Comparison of ENCODE assay signal across 8 cellular contexts in genomic region chr2:65227471-65228248, GRCh38. TPM values are rescaled to one million over a fixed set of nuclear protein-coding genes. Genes with fewer than 3 reads are reported as not detected.
DNase-seq lines count a peak whose midpoint lies in the region; ATAC-seq, FAIRE-seq and TF ChIP-seq lines count a peak whose summit lies in the region.

TSS of gene ACTR2 (plus strand) at chr2:65227831. CDS start at chr2:65227910, 79 bp downstream.

- H3K4me3 ChIP-seq in psoas muscle, result peak within 1 kb of the TSS; percentile 99

- no peaks in the 10 kb centered on the region for H3K9me3 ChIP-seq in psoas muscle

- peaks cover 0 to 6% of the 10 kb centered on the region in 2 donors for H3K36me3 ChIP-seq in psoas muscle (ENCODE audit: insufficient read depth in 1 of 2, low read depth in 1 of 2)

- intact Hi-C loops in left ventricle myocardium superior (cut with micrococcal nuclease), result no loop called here
- intact Hi-C loops in psoas muscle (cut with DNase I), result loop anchor here in 1 of 2 donors (1.0 to 5.0 kb wide), 2 partner anchors 97 to 165 kb away; partner anchors contain the start of gene RAB1A

- H3K27ac ChIP-seq in angular gyrus (ENCODE audit: low read depth, low read length), result peak within 1 kb of the TSS; percentile 77
- H3K27ac ChIP-seq in psoas muscle, result peak within 1 kb of the TSS; percentile 100

- H3K27me3 ChIP-seq in psoas muscle (ENCODE audit: insufficient read depth in 3 of 3, low read length in 2 of 3), result no peaks in the 10 kb centered on the region

- no peak for FAIRE-seq in urothelium cell line (lab: Jason Lieb, UNC)

- no peak for TF ChIP-seq CTCF in psoas muscle (IDR thresholded peaks at IDR 0.05)

- peaks cover 35% of the 10 kb centered on the region for H3K4me1 ChIP-seq in psoas muscle

- 0 to 1% (median 0%) methylated on average over 54 to 79 of the region's 79 CpGs for WGBS in psoas muscle, 3 donors

- peak; percentile 97 to 99 for DNase-seq in NCI-H187 (lab: John Stamatoyannopoulos, UW)
- DNase-seq in T-helper 2 cell, result peak; percentile 86 to 99 (median 93)
- peak; percentile 97 for DNase-seq in left ventricle myocardium superior
- DNase-seq in psoas muscle, result peak; percentile 96 to 98
- DNase-seq in urothelium cell line (ENCODE audit: low spot score), result peak; percentile 98

- ATAC-seq in GM18498 (IDR thresholded peaks at IDR 0.05; ENCODE audit: unreplicated experiment) (peak; percentile 90), HG02938 (IDR thresholded peaks at IDR 0.05; ENCODE audit: unreplicated experiment) (peak; percentile 87), left ventricle myocardium superior (peak; percentile 99), psoas muscle (peak; percentile 97 to 98 (median 98))

RNA-seq across cellular contexts. Expression of gene ACTR2, which starts in this region (rescaled TPM):
- total RNA-seq in left ventricle myocardium superior (109 TPM), psoas muscle (10 to 100 TPM; 72.0 to 99.0 (median 88.8) TPM)
- polyA plus RNA-seq in psoas muscle, result 10 to 100 TPM; 38.9 to 92.8 (median 65.7) TPM

Comparison
In these comparisons a context has a peak if more than half of its experiments do, and no peak if none do; other contexts are left out.
1. Peak in every context shown above with its lines: DNase-seq, ATAC-seq, H3K4me3 ChIP-seq and H3K27ac ChIP-seq.